ENCODE assay signal across 18 cellular contexts in the genomic region with DNA sequence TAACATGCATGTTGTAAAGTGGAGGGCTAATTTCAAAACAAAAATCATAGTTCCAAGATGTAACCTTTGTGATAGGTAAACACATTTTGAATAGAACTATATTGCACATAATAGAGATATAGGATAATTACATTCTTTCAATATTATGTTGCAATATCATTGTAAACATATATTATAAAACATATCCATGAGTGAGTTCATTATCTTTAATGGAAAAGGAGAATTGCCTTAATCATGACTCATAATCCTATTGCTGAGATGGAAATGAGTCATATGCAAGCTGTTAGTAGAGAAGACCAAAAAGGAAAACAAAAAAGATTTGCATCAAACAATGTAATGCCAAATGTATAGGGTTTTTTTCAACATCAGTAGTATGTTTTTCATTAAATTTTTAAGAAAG.
A peak's percentile ranks its signal among the peaks of the same experiment; 100 is the strongest.
DNase-seq lines count a peak whose midpoint lies in the region; ATAC-seq, FAIRE-seq and TF ChIP-seq lines count a peak whose summit lies in the region.
"Had no signal": no experiment of that assay in that cellular context is flagged by ENCODE, and none has a peak within 500 bp of the region (broad histone marks: within the 10 kb centered on the region; RNA-seq: fewer than 3 reads in every experiment).

No MANE protein-coding gene starts in this region.

- no peaks in the 10 kb centered on the region for H3K9me1 ChIP-seq in endothelial cell of umbilical vein (replicated peaks; ENCODE audit: control insufficient read depth, extremely low read depth, insufficient read depth, low read length)

- DNase-seq in HCEC 1CT (peak; percentile 6), SJCRH30 (peak in 1 of 2 experiments; percentile 31), endothelial cell of umbilical vein (ENCODE audit: low read depth, low spot score) (peak; percentile 42), renal cortical epithelial cell (ENCODE audit: low read depth) (peak; percentile 32), HuH-7 (ENCODE audit: low spot score) (no peak)
- no peak for DNase-seq in stimulated activated CD4-positive, alpha-beta T cell treated with anti-CD3 and anti-CD28 coated beads, Interleukin-2, amount 100 ng/mL, for 48 hours
- DNase-seq: activated CD4-positive, CD25-positive, alpha-beta regulatory T cell treated with anti-CD3 and anti-CD28 coated beads, Interleukin-2, amount 50 U/mL, for 72 hours; activated naive CD4-positive, alpha-beta T cell; NCI-H187 treated with DMSO at 0.1 percent for 48 hours; NCI-H526; Peyer's patch had no signal

- no peak overlapping the region for H3K9ac ChIP-seq in endothelial cell of umbilical vein (replicated peaks; ENCODE audit: extremely low read depth, insufficient read depth, low read length)

- no peak for ATAC-seq in GM21390 (IDR thresholded peaks at IDR 0.05; ENCODE audit: unreplicated experiment)
- ATAC-seq: GM12878; natural killer cell treated with Interleukin-12 subunit alpha and Interleukin-12 subunit beta and Interleukin-15 and Interleukin-18, amount 100 ng/mL, for 72 hours had no signal

- BruUV-seq in endothelial cell of umbilical vein (replicated peaks; lab: Mats Ljungman, UMichigan), result no TSS peak

- H2AFZ ChIP-seq in endothelial cell of umbilical vein (ENCODE audit: low read depth, low read length), result no peak overlapping the region

- no peak for TF ChIP-seq CTCF in endothelial cell of umbilical vein (IDR thresholded peaks at IDR 0.05; ENCODE audit: extremely low read depth in 1 of 2, insufficient read depth in 1 of 2, low read depth in 1 of 2, low read length in 2 of 2)

- H3K27me3 ChIP-seq in SJCRH30 (no peaks in the 10 kb centered on the region), endothelial cell of umbilical vein (ENCODE audit: control insufficient read depth in 2 of 2, insufficient read depth in 2 of 2, low read length in 2 of 2) (no peaks in the 10 kb centered on the region)
- H3K27me3 ChIP-seq: brain microvascular endothelial cell, Peyer's patch had no signal

- intact Hi-C loops in endothelial cell of umbilical vein (cut with micrococcal nuclease), result no loop called here

- H3K4me2 ChIP-seq in endothelial cell of umbilical vein (ENCODE audit: insufficient read depth, low read length), result peak overlapping the region; percentile 36

- FAIRE-seq in endothelial cell of umbilical vein (lab: Jason Lieb, UNC), result peak; percentile 93
- FAIRE-seq: GM12878, H1 had no signal

- dilution Hi-C loops in endothelial cell of umbilical vein (cut with MboI; ENCODE audit: extremely low pct_ligation_motif_present, low sequenced_read_pairs), result no loop called here

- H3K79me2 ChIP-seq in endothelial cell of umbilical vein (ENCODE audit: control insufficient read depth, insufficient read depth, low read length), result no peaks in the 10 kb centered on the region

- CTCF ChIA-PET in endothelial cell of umbilical vein (lab: Charles Lee), result no interaction called here

- H3K4me3 ChIP-seq in SJCRH30 (no peak overlapping the region), endothelial cell of umbilical vein (replicated peaks in 1 of 3; ENCODE audit: insufficient read depth in 1 of 3, low read depth in 1 of 3, low read length in 3 of 3) (no peak overlapping the region)
- H3K4me3 ChIP-seq: GM12878, lung, Peyer's patch had no signal

- POLR2A ChIA-PET in endothelial cell of umbilical vein (lab: Charles Lee), result no interaction called here

- H3K4me1 ChIP-seq in SJCRH30 (peaks cover 19% of the 10 kb centered on the region), endothelial cell of umbilical vein (ENCODE audit: control insufficient read depth, extremely low read depth, insufficient read depth, low read length) (peaks cover 12% of the 10 kb centered on the region)
- H3K4me1 ChIP-seq: Peyer's patch had no signal

- TF ChIP-seq POLR2A in endothelial cell of umbilical vein (IDR thresholded peaks at IDR 0.05; ENCODE audit: low read depth, low read length), result no peak

- no peaks in the 10 kb centered on the region for H4K20me1 ChIP-seq in endothelial cell of umbilical vein (replicated peaks; ENCODE audit: control insufficient read depth, extremely low read depth, insufficient read depth, low read length)

- H3K36me3 ChIP-seq in SJCRH30 (no peaks in the 10 kb centered on the region), endothelial cell of umbilical vein (ENCODE audit: control insufficient read depth in 2 of 2, extremely low read depth in 1 of 2, insufficient read depth in 2 of 2, low read length in 2 of 2) (no peaks in the 10 kb centered on the region)
- H3K36me3 ChIP-seq: brain microvascular endothelial cell, Peyer's patch had no signal

- H3K27ac ChIP-seq in SJCRH30 (peak overlapping the region; percentile 85), endothelial cell of umbilical vein (ENCODE audit: insufficient read depth, low read depth, low read length) (peak overlapping the region; percentile 45)
- H3K27ac ChIP-seq: brain microvascular endothelial cell, C4-2B, Peyer's patch had no signal

- H3K9me3 ChIP-seq in SJCRH30 (replicated peaks) (no peaks in the 10 kb centered on the region), endothelial cell of umbilical vein (replicated peaks; ENCODE audit: control insufficient read depth, insufficient read depth, low read length) (no peaks in the 10 kb centered on the region)
- H3K9me3 ChIP-seq: Peyer's patch had no signal

TF ChIP-seq in endothelial cell of umbilical vein, 7 proteins besides CTCF, POLR2A, EP300 and RAD21:
- TF ChIP-seq FOS (IDR thresholded peaks at IDR 0.05; ENCODE audit: borderline replicate concordance, insufficient read depth, low read length) (peak; percentile 83), JUN (IDR thresholded peaks at IDR 0.05; ENCODE audit: borderline replicate concordance, insufficient read depth, insufficient read length, low read depth) (peak; percentile 92), GATA2 (IDR thresholded peaks at IDR 0.05; ENCODE audit: insufficient read depth, insufficient read length, low read depth, low read length) (no peak)

Comparison
In these comparisons a context has a peak if more than half of its experiments do, and no peak if none do; other contexts are left out.
1. DNase-seq: peak in HCEC 1CT (single experiment), endothelial cell of umbilical vein (single experiment) and renal cortical epithelial cell (single experiment); none in stimulated activated CD4-positive, alpha-beta T cell treated with anti-CD3 and anti-CD28 coated beads, Interleukin-2, amount 100 ng/mL, for 48 hours (0 of 2) and HuH-7 (single experiment).